ENCODE assay signal across 25 cellular contexts in the genomic region with DNA sequence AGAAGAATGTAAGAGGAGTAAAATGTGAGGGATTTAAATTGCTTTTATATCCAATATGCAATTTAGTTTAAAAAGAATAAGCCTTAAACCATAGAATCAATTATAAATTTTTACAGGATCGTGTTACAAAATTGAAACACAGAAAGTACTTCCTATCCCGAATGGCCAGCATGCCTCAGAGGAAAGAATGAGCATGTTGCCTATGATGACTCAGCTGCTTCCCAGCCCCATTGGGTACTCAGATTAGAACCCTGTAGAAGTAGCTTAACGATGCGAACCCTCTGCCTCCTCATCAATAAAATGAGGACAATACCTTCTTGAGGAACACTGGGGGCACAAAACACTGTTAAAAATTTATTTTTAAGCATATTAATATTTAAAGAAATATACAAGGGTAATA.
A peak's percentile ranks its signal among the peaks of the same experiment; 100 is the strongest.
DNase-seq lines count a peak whose midpoint lies in the region; ATAC-seq and TF ChIP-seq lines count a peak whose summit lies in the region.
"Had no signal": no experiment of that assay in that cellular context is flagged by ENCODE, and none has a peak within 500 bp of the region (broad histone marks: within the 10 kb centered on the region; RNA-seq: fewer than 3 reads in every experiment).

No MANE protein-coding gene starts in this region.

- DNase-seq in NCI-H2171 treated with DMSO at 0.1 percent for 48 hours (lab: John Stamatoyannopoulos, UW) (peak; percentile 2), NCI-H2171 (lab: John Stamatoyannopoulos, UW) (no peak), OCI-M1 (lab: John Stamatoyannopoulos, UW) (peak; percentile 62), choroid plexus epithelial cell (ENCODE audit: low read depth) (peak; percentile 69), smooth muscle cell (lab: John Stamatoyannopoulos, UW; ENCODE audit: unreplicated experiment) (no peak), HFFc6 (no peak), BE2C (no peak)
- DNase-seq: activated CD8-positive, alpha-beta memory T cell treated with anti-CD3 and anti-CD28 coated beads for 24 hours; activated naive CD4-positive, alpha-beta T cell treated with anti-CD3 and anti-CD28 coated beads for 36 hours; activated T-cell treated with anti-CD3 and anti-CD28 coated beads, Interleukin-2, amount 50 U/mL, for 24 hours; amygdala; Calu3; caudate nucleus; foreskin keratinocyte; GF-D8; hypothalamus; islet precursor cell; Kasumi-1; NCI-H748 treated with DMSO at 0.1 percent for 48 hours; SIG-M5; T-cell; upper lobe of left lung had no signal

- peak overlapping the region; percentile 77 for H3K4me2 ChIP-seq in smooth muscle cell
- H3K4me2 ChIP-seq: BLaER1 had no signal

- H3K79me2 ChIP-seq in smooth muscle cell (ENCODE audit: low read depth): peaks cover 8% of the 10 kb centered on the region

- H3K9me3 ChIP-seq in smooth muscle cell (replicated peaks; ENCODE audit: low read depth) (no peaks in the 10 kb centered on the region), BE2C (no peaks in the 10 kb centered on the region)
- H3K9me3 ChIP-seq: BLaER1, upper lobe of left lung had no signal

- H3K27ac Mint-ChIP-seq in HFFc6: no peak overlapping the region
- H3K27ac Mint-ChIP-seq: activated naive CD4-positive, alpha-beta T cell treated with anti-CD3 and anti-CD28 coated beads for 36 hours; activated T-cell treated with anti-CD3 and anti-CD28 coated beads, Interleukin-2, amount 50 U/mL, for 24 hours; T-cell had no signal

- H3K27me3 ChIP-seq in smooth muscle cell (ENCODE audit: low read depth) (no peaks in the 10 kb centered on the region), BE2C (no peaks in the 10 kb centered on the region)
- H3K27me3 ChIP-seq: BLaER1, foreskin keratinocyte, upper lobe of left lung had no signal

- peaks cover 14% of the 10 kb centered on the region for H3F3A ChIP-seq in smooth muscle cell (ENCODE audit: low read depth)

- no peaks in the 10 kb centered on the region for H3K9me3 Mint-ChIP-seq in HFFc6
- H3K9me3 Mint-ChIP-seq: activated naive CD4-positive, alpha-beta T cell treated with anti-CD3 and anti-CD28 coated beads for 36 hours; activated T-cell treated with anti-CD3 and anti-CD28 coated beads, Interleukin-2, amount 50 U/mL, for 24 hours; T-cell had no signal

- TF ChIP-seq CTCF in choroid plexus epithelial cell (conservative IDR thresholded peaks at IDR 0.05; ENCODE audit: low read depth, low read length): no peak
- TF ChIP-seq CTCF in smooth muscle cell (IDR thresholded peaks at IDR 0.05; ENCODE audit: borderline replicate concordance, insufficient read depth, poor library complexity, severe bottlenecking): no peak
- no peak for TF ChIP-seq CTCF in HFFc6 (IDR thresholded peaks at IDR 0.05)
- no peak for TF ChIP-seq CTCF in BE2C (IDR thresholded peaks at IDR 0.05; ENCODE audit: low read depth, low read length)

- H3K27me3 Mint-ChIP-seq in HFFc6 (ENCODE audit: insufficient read depth): 0 out of 2 replicates have a peak, but pooled peaks cover 1% of the 10 kb centered on the region
- H3K27me3 Mint-ChIP-seq: activated T-cell treated with anti-CD3 and anti-CD28 coated beads, Interleukin-2, amount 50 U/mL, for 24 hours had no signal

- peaks cover 47% of the 10 kb centered on the region for H3K4me1 Mint-ChIP-seq in HFFc6 (ENCODE audit: low read depth)

- no peak overlapping the region for H3K4me3 Mint-ChIP-seq in HFFc6
- H3K4me3 Mint-ChIP-seq: activated naive CD4-positive, alpha-beta T cell treated with anti-CD3 and anti-CD28 coated beads for 36 hours; activated T-cell treated with anti-CD3 and anti-CD28 coated beads, Interleukin-2, amount 50 U/mL, for 24 hours had no signal

- no peaks in the 10 kb centered on the region for H4K20me1 ChIP-seq in smooth muscle cell (ENCODE audit: low read depth)
- H4K20me1 ChIP-seq: BLaER1 had no signal

- no peak for ATAC-seq in HG02588 (IDR thresholded peaks at IDR 0.05; ENCODE audit: unreplicated experiment)
- ATAC-seq: foreskin keratinocyte, sciatic nerve, T-cell had no signal

- H3K27ac ChIP-seq in smooth muscle cell (ENCODE audit: low read depth): peak overlapping the region; percentile 88
- H3K27ac ChIP-seq: BLaER1, foreskin keratinocyte, upper lobe of left lung had no signal

- no peak overlapping the region for H3K9ac ChIP-seq in smooth muscle cell (ENCODE audit: low read depth)
- H3K9ac ChIP-seq: BLaER1 had no signal

- H3K4me1 ChIP-seq in smooth muscle cell (ENCODE audit: low read depth) (peaks cover 36% of the 10 kb centered on the region), BE2C (no peaks in the 10 kb centered on the region)
- H3K4me1 ChIP-seq: BLaER1 had no signal

- H3K4me3 ChIP-seq in choroid plexus epithelial cell (ENCODE audit: low read depth, low read length) (no peak overlapping the region), smooth muscle cell (no peak overlapping the region), BE2C (ENCODE audit: low read depth, low read length) (no peak overlapping the region)
- H3K4me3 ChIP-seq: BLaER1, upper lobe of left lung had no signal

- H3K36me3 Mint-ChIP-seq in HFFc6 (ENCODE audit: low read depth): no peaks in the 10 kb centered on the region

- no peaks in the 10 kb centered on the region for H3K36me3 ChIP-seq in smooth muscle cell (ENCODE audit: low read depth)
- no peaks in the 10 kb centered on the region for H3K36me3 ChIP-seq in BE2C
- H3K36me3 ChIP-seq: BLaER1, upper lobe of left lung had no signal

- H2AFZ ChIP-seq in smooth muscle cell (ENCODE audit: low read depth): no peak overlapping the region

- WGBS in smooth muscle cell (ENCODE audit: low lambda C conversion rate): 40% methylated on average over 4 of the region's 4 CpGs

Comparison
In these comparisons a context has a peak if more than half of its experiments do, and no peak if none do; other contexts are left out.
1. DNase-seq: peak in NCI-H2171 treated with DMSO at 0.1 percent for 48 hours (single experiment), OCI-M1 (single experiment) and choroid plexus epithelial cell (single experiment); none in NCI-H2171 (single experiment), smooth muscle cell (single experiment), HFFc6 (single experiment) and BE2C (single experiment).